ENCODE assay signal across 9 cellular contexts in genomic region chr2:237432484-237433092, GRCh38. TPM values are rescaled to one million over a fixed set of nuclear protein-coding genes. Genes with fewer than 3 reads are reported as not detected.
A peak's percentile ranks its signal among the peaks of the same experiment; 100 is the strongest.
DNase-seq lines count a peak whose midpoint lies in the region; ATAC-seq and FAIRE-seq lines count a peak whose summit lies in the region.
"Had no signal": no experiment of that assay in that cellular context is flagged by ENCODE, and none has a peak within 500 bp of the region (broad histone marks: within the 10 kb centered on the region; RNA-seq: fewer than 3 reads in every experiment).

No MANE protein-coding gene starts in this region.

- peak overlapping the region; percentile 89 to 100 (median 97) for H3K27ac Mint-ChIP-seq in naive thymus-derived CD8-positive, alpha-beta T cell

- POLR2A ChIA-PET in naive thymus-derived CD8-positive, alpha-beta T cell (lab: Charles Lee), result interaction anchor here (0.6 to 5.0 kb wide), 7 partner anchors 10 to 42 kb away, joined by 3 to 65 read pairs (median 6); no protein-coding TSS in a partner anchor

- H3K36me3 Mint-ChIP-seq in naive thymus-derived CD8-positive, alpha-beta T cell, result no peaks in the 10 kb centered on the region

- in situ Hi-C loops in KBM-7 (cut with MboI; ENCODE audit: low pct_unique_long_range_greater_than_20kb, low sequenced_read_pairs), result no loop called here

- peak overlapping the region; percentile 72 to 92 (median 84) for H3K4me3 Mint-ChIP-seq in naive thymus-derived CD8-positive, alpha-beta T cell

- H3K9me3 Mint-ChIP-seq in naive thymus-derived CD8-positive, alpha-beta T cell, result no peaks in the 10 kb centered on the region

- no peaks in the 10 kb centered on the region for H3K27me3 Mint-ChIP-seq in naive thymus-derived CD8-positive, alpha-beta T cell

- DNase-seq in AG20443 (ENCODE audit: low spot score) (peak; percentile 82), T follicular helper cell (ENCODE audit: low read depth) (peak; percentile 52), urothelium cell line (ENCODE audit: low spot score) (peak; percentile 90), KBM-7 (no peak), NCI-H2196 treated with DMSO at 0.1 percent for 48 hours (lab: John Stamatoyannopoulos, UW; ENCODE audit: unreplicated experiment) (no peak), NCI-H2227 (lab: John Stamatoyannopoulos, UW; ENCODE audit: unreplicated experiment) (no peak)
- peak; percentile 42 for DNase-seq in activated naive CD8-positive, alpha-beta T cell treated with anti-CD3 and anti-CD28 coated beads, Interleukin-2, amount 50 U/mL, for 16 hours (ENCODE audit: low read depth, low spot score)
- DNase-seq in naive thymus-derived CD8-positive, alpha-beta T cell, result peak; percentile 43 to 83 (median 66)

- peak; percentile 99 for FAIRE-seq in urothelium cell line (lab: Jason Lieb, UNC)
- FAIRE-seq: GM12878 had no signal

- ATAC-seq in naive thymus-derived CD8-positive, alpha-beta T cell, result peak; percentile 63 to 66
- ATAC-seq: GM12878 had no signal

- peaks cover 48 to 96% (median 94%) of the 10 kb centered on the region in 4 donors for H3K4me1 Mint-ChIP-seq in naive thymus-derived CD8-positive, alpha-beta T cell

RNA-seq across cellular contexts. Expression of gene COL6A3, which starts 18.6 kb away (rescaled TPM):
- 1 to 10 TPM; 3.5 to 4.1 TPM for total RNA-seq in naive thymus-derived CD8-positive, alpha-beta T cell
- polyA plus RNA-seq in naive thymus-derived CD8-positive, alpha-beta T cell, result 1 to 10 TPM in 2 of 3 donors, under 1 TPM in 1; 0.95 to 2.0 (median 1.8) TPM

RNA-seq across cellular contexts. Expression of gene MLPH, which starts 54.5 kb away (rescaled TPM):
- not detected for total RNA-seq in naive thymus-derived CD8-positive, alpha-beta T cell
- not detected for polyA plus RNA-seq in naive thymus-derived CD8-positive, alpha-beta T cell

Comparison
In these comparisons a context has a peak if more than half of its experiments do, and no peak if none do; other contexts are left out.
1. DNase-seq: peak in AG20443 (single experiment), T follicular helper cell (single experiment), activated naive CD8-positive, alpha-beta T cell treated with anti-CD3 and anti-CD28 coated beads, Interleukin-2, amount 50 U/mL, for 16 hours (single experiment), naive thymus-derived CD8-positive, alpha-beta T cell (10 of 10) and urothelium cell line (single experiment); none in KBM-7 (single experiment), NCI-H2196 treated with DMSO at 0.1 percent for 48 hours (single experiment) and NCI-H2227 (single experiment).